ENCODE assay signal across 8 cellular contexts in genomic region chr7:158821173-158822021, GRCh38. TPM values are rescaled to one million over a fixed set of nuclear protein-coding genes. Genes with fewer than 3 reads are reported as not detected.
DNase-seq lines count a peak whose midpoint lies in the region; ATAC-seq and TF ChIP-seq lines count a peak whose summit lies in the region.

No MANE protein-coding gene starts in this region.

- TF ChIP-seq CTCF in Caco-2 (IDR thresholded peaks at IDR 0.05; ENCODE audit: insufficient read depth in 1 of 2, low read depth in 1 of 2, low read length in 1 of 2, severe bottlenecking in 1 of 2, unreplicated experiment in 1 of 2) (no peak), colonic mucosa (IDR thresholded peaks at IDR 0.05) (no peak), GM20000 (IDR thresholded peaks at IDR 0.05; ENCODE audit: extremely low read depth, missing control alignments) (no peak)

- H3K27me3 ChIP-seq in Caco-2 (replicated peaks; ENCODE audit: control insufficient read depth, insufficient read depth, low read length), result no peaks in the 10 kb centered on the region
- H3K27me3 ChIP-seq in colonic mucosa, result no peaks in the 10 kb centered on the region

- no TSS peak for BruUV-seq in Caco-2 (replicated peaks; lab: Mats Ljungman, UMichigan)

- peak overlapping the region; percentile 39 for H3K4me3 Mint-ChIP-seq in Caco-2 (ENCODE audit: unreplicated experiment)
- H3K4me3 Mint-ChIP-seq in naive B cell, result peak overlapping the region in 1 of 8 donors; percentile 8

- peak overlapping the region; percentile 89 for H3K27ac Mint-ChIP-seq in Caco-2 (ENCODE audit: unreplicated experiment)
- peak overlapping the region in 4 of 6 donors; percentile 21 to 82 (median 56) for H3K27ac Mint-ChIP-seq in naive B cell

- DNase-seq in Caco-2 (no peak), NCI-H510A (lab: John Stamatoyannopoulos, UW) (peak; percentile 69), colonic mucosa (no peak), naive B cell (no peak), SHP77 (lab: John Stamatoyannopoulos, UW) (no peak), UCSD-AML1 (lab: John Stamatoyannopoulos, UW; ENCODE audit: unreplicated experiment) (no peak), GM20000 (ENCODE audit: low spot score) (no peak), NCI-H774 (lab: John Stamatoyannopoulos, UW) (no peak)

- H3K9me3 ChIP-seq in Caco-2 (no peaks in the 10 kb centered on the region), colonic mucosa (no peaks in the 10 kb centered on the region)

- no peak overlapping the region for H3K4me3 ChIP-seq in Caco-2 (ENCODE audit: low read depth, low read length)
- H3K4me3 ChIP-seq in colonic mucosa, result no peak overlapping the region

- CTCF ChIA-PET in Caco-2 (lab: Charles Lee), result no interaction called here

- H3K4me1 Mint-ChIP-seq in Caco-2 (ENCODE audit: low read depth, unreplicated experiment) (peaks cover 47% of the 10 kb centered on the region), naive B cell (peaks cover 26 to 52% (median 42%) of the 10 kb centered on the region in 3 donors)

- H3K36me3 ChIP-seq in Caco-2 (ENCODE audit: control insufficient read depth, insufficient read depth, low read length) (no peaks in the 10 kb centered on the region), colonic mucosa (no peaks in the 10 kb centered on the region)

- peak overlapping the region; percentile 84 for H3K27ac ChIP-seq in colonic mucosa

- H3K36me3 Mint-ChIP-seq in Caco-2 (ENCODE audit: insufficient read depth, unreplicated experiment), result peaks cover 16% of the 10 kb centered on the region
- no peaks in the 10 kb centered on the region for H3K36me3 Mint-ChIP-seq in naive B cell

- POLR2A ChIA-PET in Caco-2 (lab: Charles Lee), result no interaction called here

- H3K27me3 Mint-ChIP-seq in Caco-2 (ENCODE audit: insufficient read depth, unreplicated experiment) (no peaks in the 10 kb centered on the region), naive B cell (no peaks in the 10 kb centered on the region)

- H3K4me1 ChIP-seq in Caco-2 (peaks cover 53% of the 10 kb centered on the region), colonic mucosa (peaks cover 30% of the 10 kb centered on the region)

- peak overlapping the region in 1 of 2 donors; percentile 30 for H3K9ac ChIP-seq in colonic mucosa (ENCODE audit: low read depth in 2 of 2, low read length in 2 of 2)

- H3K9me3 Mint-ChIP-seq in Caco-2 (ENCODE audit: unreplicated experiment) (no peaks in the 10 kb centered on the region), naive B cell (no peaks in the 10 kb centered on the region)

- intact Hi-C loops in Caco-2 (cut with micrococcal nuclease; ENCODE audit: unreplicated experiment), result loop anchor here (10.0 kb wide), 1 partner anchor 57 kb away; no protein-coding TSS in a partner anchor
- intact Hi-C loops in colonic mucosa (cut with DNase I), result no loop called here

- ATAC-seq in naive B cell (ENCODE audit: low read depth in 2 of 2), result no peak

RNA-seq across cellular contexts. Expression of gene ESYT2, which starts 7.9 kb away (rescaled TPM):
- total RNA-seq in Caco-2 (2022) (55.2 and 59.4 TPM in 2 replicates), colonic mucosa (100 to 1,000 TPM in 1 of 2 donors, 10 to 100 TPM in 1; 57.5 to 105 TPM)
- 10 to 100 TPM; 15.4 to 23.0 (median 16.8) TPM for polyA plus RNA-seq in naive B cell (ENCODE audit: low read depth in 6 of 6)

RNA-seq across cellular contexts. Expression of gene DYNC2I1, which starts 35.0 kb away (rescaled TPM):
- 13.2 and 17.6 TPM in 2 replicates for total RNA-seq in Caco-2 (2022)
- 10 to 100 TPM; 16.4 to 21.8 TPM for total RNA-seq in colonic mucosa
- polyA plus RNA-seq in naive B cell (ENCODE audit: low read depth in 6 of 6), result 10 to 100 TPM; 12.6 to 20.4 (median 18.3) TPM
